Comparison of ENCODE assay signal across 19 cellular contexts in genomic region chr3:81500039-81500438, GRCh38.
A peak's percentile ranks its signal among the peaks of the same experiment; 100 is the strongest.
DNase-seq lines count a peak whose midpoint lies in the region; ATAC-seq lines count a peak whose summit lies in the region.
"Had no signal": no experiment of that assay in that cellular context is flagged by ENCODE, and none has a peak within 500 bp of the region (broad histone marks: within the 10 kb centered on the region; RNA-seq: fewer than 3 reads in every experiment).

No MANE protein-coding gene starts in this region.

- DNase-seq in NCI-H2196 (lab: John Stamatoyannopoulos, UW; ENCODE audit: unreplicated experiment) (no peak), head of caudate nucleus (no peak), NCI-H2171 treated with DMSO at 0.1 percent for 48 hours (lab: John Stamatoyannopoulos, UW) (no peak)
- DNase-seq: activated gamma-delta T cell treated with Interleukin-2 at 50 U/mL for 16 hours; body of pancreas; dermis blood vessel endothelial cell; GDM1; left colon; MG63; NCI-H2029 treated with DMSO at 0.1 percent for 48 hours; NCI-H82; pancreas; small intestine; stimulated activated naive CD8-positive, alpha-beta T cell treated with anti-CD3 and anti-CD28 coated beads, Interleukin-15, Interleukin-2, amounts not matched to agents 100 U/mL and 50 U/mL, for 24 hours had no signal

- intact Hi-C loops in head of caudate nucleus (cut with DNase I), result no loop called here

- ATAC-seq in GM18511 (IDR thresholded peaks at IDR 0.05; ENCODE audit: unreplicated experiment) (peak; percentile 81), GM19463 (IDR thresholded peaks at IDR 0.05; ENCODE audit: unreplicated experiment) (peak; percentile 72), HG02798 (IDR thresholded peaks at IDR 0.05; ENCODE audit: poor library complexity, unreplicated experiment) (peak; percentile 85), HG03378 (IDR thresholded peaks at IDR 0.05; ENCODE audit: unreplicated experiment) (peak; percentile 70), HG03457 (IDR thresholded peaks at IDR 0.05; ENCODE audit: unreplicated experiment) (no peak)
- ATAC-seq: body of pancreas; left colon; pancreas; stimulated activated naive CD8-positive, alpha-beta T cell treated with anti-CD3 and anti-CD28 coated beads, Interleukin-15, Interleukin-2, amounts not matched to agents 100 U/mL and 50 U/mL, for 24 hours had no signal
